Comparison of ENCODE assay signal across 16 cellular contexts in the genomic region with DNA sequence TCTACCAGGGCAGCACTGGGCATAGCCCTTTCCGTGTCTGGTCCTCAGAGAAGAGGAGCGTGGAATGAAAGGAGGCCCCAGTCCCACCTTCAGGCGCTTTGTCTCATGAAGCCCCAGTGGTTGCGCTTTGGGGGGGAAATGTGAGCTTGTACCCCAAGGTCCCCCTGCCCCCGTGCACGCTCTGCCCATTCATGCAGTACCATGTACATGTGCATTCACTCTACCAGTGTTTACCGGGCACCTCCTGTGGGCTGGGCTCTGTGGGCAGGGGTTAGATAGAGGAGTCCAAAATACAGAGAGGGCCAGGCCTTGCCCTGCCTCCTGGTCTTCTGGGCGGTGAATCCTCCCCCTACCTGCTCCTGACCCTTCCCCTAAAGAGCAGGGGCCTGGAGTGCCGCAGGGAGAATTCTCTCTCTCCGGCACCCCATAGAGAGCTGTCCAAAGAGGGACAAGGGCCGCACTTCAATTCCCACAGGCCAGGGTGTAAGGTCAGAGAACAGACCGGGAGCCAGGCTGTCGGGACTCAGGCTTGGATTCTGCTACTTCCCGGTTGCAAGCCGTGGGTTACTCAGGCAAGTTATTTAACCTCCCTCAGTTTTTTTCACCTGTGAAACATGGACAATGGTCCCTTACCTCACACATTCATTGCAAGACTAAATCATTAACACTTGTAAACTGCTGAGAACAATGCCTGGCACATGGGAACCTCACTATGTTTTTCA.
DNase-seq lines count a peak whose midpoint lies in the region; TF ChIP-seq lines count a peak whose summit lies in the region.
"Had no signal": no experiment of that assay in that cellular context is flagged by ENCODE, and none has a peak within 500 bp of the region (broad histone marks: within the 10 kb centered on the region; RNA-seq: fewer than 3 reads in every experiment).

No MANE protein-coding gene starts in this region.

- H3K4me1 Mint-ChIP-seq in chondrocyte (ENCODE audit: low read depth) (no peaks in the 10 kb centered on the region), neural progenitor cell (peaks cover 60% of the 10 kb centered on the region), MCF 10A (ENCODE audit: insufficient read depth, unreplicated experiment) (no peaks in the 10 kb centered on the region)
- H3K4me1 Mint-ChIP-seq: B cell, CD14-positive monocyte had no signal

- H3K27ac Mint-ChIP-seq in chondrocyte (ENCODE audit: unreplicated experiment) (no peak overlapping the region), neural progenitor cell (peak overlapping the region; percentile 87), MCF 10A (ENCODE audit: low read depth, unreplicated experiment) (no peak overlapping the region)
- H3K27ac Mint-ChIP-seq: B cell, CD14-positive monocyte had no signal

- H3K79me2 ChIP-seq in neural progenitor cell (ENCODE audit: low read depth): no peaks in the 10 kb centered on the region

- H3K4me2 ChIP-seq in neural progenitor cell: no peak overlapping the region
- H3K4me2 ChIP-seq: A549 had no signal

- DNase-seq in H7: peak; percentile 66
- peak; percentile 84 for DNase-seq in chondrocyte (ENCODE audit: low spot score)
- DNase-seq in neural progenitor cell (ENCODE audit: low spot score): no peak
- peak; percentile 28 for DNase-seq in spleen
- no peak for DNase-seq in NCI-H82 (lab: John Stamatoyannopoulos, UW)
- DNase-seq in NCI-H345 treated with DMSO at 0.1 percent for 48 hours (lab: John Stamatoyannopoulos, UW; ENCODE audit: unreplicated experiment): no peak
- no peak for DNase-seq in MCF 10A (ENCODE audit: unreplicated experiment)
- DNase-seq: DMS53, GF-D8, Karpas-422, NCI-H1694, NCI-H2081, SJCRH30 had no signal

- no TSS peak for BruUV-seq in MCF 10A (replicated peaks; lab: Mats Ljungman, UMichigan)

- intact Hi-C loops in spleen (cut with DNase I; ENCODE audit: low total_unique reads): no loop called here
- intact Hi-C loops in MCF 10A (cut with micrococcal nuclease): no loop called here

- no peak for TF ChIP-seq POLR2A in spleen (IDR thresholded peaks at IDR 0.05)

- H3K4me3 ChIP-seq in H7 (ENCODE audit: insufficient read depth, low read depth, low read length): no peak overlapping the region
- H3K4me3 ChIP-seq in neural progenitor cell: no peak overlapping the region
- no peak overlapping the region for H3K4me3 ChIP-seq in spleen
- H3K4me3 ChIP-seq: A549, SJCRH30 had no signal

- H3K9me3 ChIP-seq in neural progenitor cell (ENCODE audit: low read depth): no peaks in the 10 kb centered on the region
- no peaks in the 10 kb centered on the region for H3K9me3 ChIP-seq in spleen
- H3K9me3 ChIP-seq: A549, SJCRH30 had no signal

- no peaks in the 10 kb centered on the region for H3K27me3 ChIP-seq in H7 (ENCODE audit: control insufficient read depth, insufficient read depth, low read length)
- peaks cover 18% of the 10 kb centered on the region for H3K27me3 ChIP-seq in neural progenitor cell
- peaks cover 0 to 20% (median 0%) of the 10 kb centered on the region in 7 donors for H3K27me3 ChIP-seq in spleen (replicated peaks in 1 of 7)
- H3K27me3 ChIP-seq: SJCRH30 had no signal

- H3K27ac ChIP-seq in neural progenitor cell: no peak overlapping the region
- H3K27ac ChIP-seq in spleen: no peak overlapping the region
- H3K27ac ChIP-seq: A549, SJCRH30 had no signal

- WGBS in spleen, 5 donors: 86 to 90% (median 88%) methylated on average over 15 of the region's 15 CpGs

- no peak overlapping the region for H3K9ac ChIP-seq in neural progenitor cell

- H3K4me1 ChIP-seq in neural progenitor cell (peaks cover 53% of the 10 kb centered on the region), spleen (no peaks in the 10 kb centered on the region)
- H3K4me1 ChIP-seq: A549 had no signal

- peaks cover 63% of the 10 kb centered on the region for H3K27me3 Mint-ChIP-seq in chondrocyte (ENCODE audit: low read depth)
- peaks cover 7% of the 10 kb centered on the region for H3K27me3 Mint-ChIP-seq in neural progenitor cell (ENCODE audit: insufficient read depth, low read depth)
- H3K27me3 Mint-ChIP-seq in MCF 10A (ENCODE audit: insufficient read depth, unreplicated experiment): peaks cover 77% of the 10 kb centered on the region

- H3K9me3 Mint-ChIP-seq in chondrocyte (ENCODE audit: low read depth) (no peaks in the 10 kb centered on the region), neural progenitor cell (no peaks in the 10 kb centered on the region), MCF 10A (ENCODE audit: unreplicated experiment) (no peaks in the 10 kb centered on the region)
- H3K9me3 Mint-ChIP-seq: CD14-positive monocyte had no signal

- TF ChIP-seq CTCF in chondrocyte (IDR thresholded peaks at IDR 0.05) (no peak), neural progenitor cell (IDR thresholded peaks at IDR 0.05) (no peak), spleen (IDR thresholded peaks at IDR 0.05 in 8 of 11, conservative IDR thresholded peaks at IDR 0.05 in 3 of 11) (no peak), MCF 10A (IDR thresholded peaks at IDR 0.05; ENCODE audit: unreplicated experiment) (no peak)

- CTCF ChIA-PET in MCF 10A (lab: Yijun Ruan, JAX): no interaction called here

- H3K36me3 ChIP-seq in H7 (replicated peaks; ENCODE audit: control insufficient read depth, insufficient read depth, low read length) (no peaks in the 10 kb centered on the region), neural progenitor cell (no peaks in the 10 kb centered on the region), spleen (no peaks in the 10 kb centered on the region)
- H3K36me3 ChIP-seq: SJCRH30 had no signal

- peaks cover 24% of the 10 kb centered on the region for H3F3A ChIP-seq in neural progenitor cell (ENCODE audit: low read depth)

- no peak overlapping the region for H2AFZ ChIP-seq in neural progenitor cell (replicated peaks)

- POLR2A ChIA-PET in MCF 10A (lab: Yijun Ruan, JAX): no interaction called here

- H3K36me3 Mint-ChIP-seq in chondrocyte (ENCODE audit: low read depth): peaks cover 2% of the 10 kb centered on the region
- no peaks in the 10 kb centered on the region for H3K36me3 Mint-ChIP-seq in neural progenitor cell
- no peaks in the 10 kb centered on the region for H3K36me3 Mint-ChIP-seq in MCF 10A (ENCODE audit: insufficient read depth, unreplicated experiment)
- H3K36me3 Mint-ChIP-seq: CD14-positive monocyte had no signal

- no peak overlapping the region for H3K4me3 Mint-ChIP-seq in chondrocyte (ENCODE audit: unreplicated experiment)
- no peak overlapping the region for H3K4me3 Mint-ChIP-seq in neural progenitor cell
- no peak overlapping the region for H3K4me3 Mint-ChIP-seq in MCF 10A (ENCODE audit: unreplicated experiment)
- H3K4me3 Mint-ChIP-seq: B cell, CD14-positive monocyte had no signal

- peaks cover 18% of the 10 kb centered on the region for H4K20me1 ChIP-seq in neural progenitor cell (ENCODE audit: low read depth)

Comparison
In these comparisons a context has a peak if more than half of its experiments do, and no peak if none do; other contexts are left out.
1. DNase-seq: peak in H7 (single experiment), chondrocyte (single experiment) and spleen (single experiment); none in neural progenitor cell (single experiment), NCI-H82 (single experiment), NCI-H345 treated with DMSO at 0.1 percent for 48 hours (single experiment) and MCF 10A (single experiment).